In genomic region chr11:100586346-100587101, GRCh38 we compare ENCODE assay signal across 14 cellular contexts.
DNase-seq lines count a peak whose midpoint lies in the region; ATAC-seq and TF ChIP-seq lines count a peak whose summit lies in the region.
"Had no signal": no experiment of that assay in that cellular context is flagged by ENCODE, and none has a peak within 500 bp of the region (broad histone marks: within the 10 kb centered on the region; RNA-seq: fewer than 3 reads in every experiment).

No MANE protein-coding gene starts in this region.

- TF ChIP-seq CTCF in right atrium auricular region (IDR thresholded peaks at IDR 0.05) = no peak
- TF ChIP-seq CTCF in fibroblast of the aortic adventitia (IDR thresholded peaks at IDR 0.05; ENCODE audit: insufficient read depth, low read length) = no peak

- H3K4me3 ChIP-seq in right atrium auricular region (no peak overlapping the region), fibroblast of the aortic adventitia (ENCODE audit: low read depth, low read length) (no peak overlapping the region), aorta (ENCODE audit: low read length in 2 of 2) (no peak overlapping the region)
- H3K4me3 ChIP-seq: A549, GM23338 had no signal

- H3K27me3 ChIP-seq in right atrium auricular region = no peaks in the 10 kb centered on the region
- H3K27me3 ChIP-seq in aorta (ENCODE audit: control insufficient read depth in 1 of 2, insufficient read depth in 2 of 2, low read length in 1 of 2) = peaks cover 0 to 3% of the 10 kb centered on the region in 2 donors

- no peak for DNase-seq in left ventricle myocardium superior
- DNase-seq in right atrium auricular region (ENCODE audit: low spot score) = no peak
- peak; percentile 29 for DNase-seq in fibroblast of the aortic adventitia (ENCODE audit: low read depth)
- DNase-seq in sciatic nerve (ENCODE audit: low spot score) = no peak
- no peak for DNase-seq in aorta
- no peak for DNase-seq in G401 (ENCODE audit: low spot score)
- no peak for DNase-seq in activated CD4-positive, alpha-beta T cell treated with anti-CD3 and anti-CD28 coated beads, Interleukin-2, amount 50 U/mL, for 4 hours
- DNase-seq: BE2C; CD4-positive, alpha-beta memory T cell; DMS79; H7 had no signal

- no peaks in the 10 kb centered on the region for H3K9me3 ChIP-seq in right atrium auricular region
- H3K9me3 ChIP-seq in aorta (ENCODE audit: control insufficient read depth, low read length) = no peaks in the 10 kb centered on the region
- H3K9me3 ChIP-seq: A549, BE2C had no signal

- ATAC-seq in left ventricle myocardium superior = peak; percentile 46
- ATAC-seq in sciatic nerve = peak; percentile 56
- peak; percentile 49 for ATAC-seq in aorta (ENCODE audit: low FRiP score)
- ATAC-seq: A549, GM23338 had no signal

- H3K4me1 ChIP-seq in right atrium auricular region (peaks cover 0 to 11% of the 10 kb centered on the region in 2 donors), aorta (ENCODE audit: control insufficient read depth in 1 of 2, insufficient read depth in 2 of 2, low read length in 2 of 2) (no peaks in the 10 kb centered on the region)
- H3K4me1 ChIP-seq: A549, BE2C had no signal

- H3K27ac ChIP-seq in right atrium auricular region (peak overlapping the region in 1 of 2 donors; percentile 17), aorta (ENCODE audit: low read depth in 1 of 2, low read length in 2 of 2) (no peak overlapping the region)
- H3K27ac ChIP-seq: A549, C4-2B had no signal

- in situ Hi-C loops in G401 (cut with HindIII; ENCODE audit: low sequenced_read_pairs) = no loop called here

- intact Hi-C loops in left ventricle myocardium superior (cut with micrococcal nuclease) = loop anchor here (10.0 kb wide), 1 partner anchor 88 kb away; no protein-coding TSS in a partner anchor
- intact Hi-C loops in sciatic nerve (cut with DNase I) = loop anchor here (5.0 kb wide), 1 partner anchor 1661 kb away; no protein-coding TSS in a partner anchor
- intact Hi-C loops in aorta (cut with DNase I) = loop anchor here in 1 of 2 donors (10.0 kb wide), 1 partner anchor 88 kb away; no protein-coding TSS in a partner anchor

- 53 to 57% methylated on average over 2 of the region's 2 CpGs for WGBS in aorta, 2 donors

- H3K36me3 ChIP-seq in right atrium auricular region (no peaks in the 10 kb centered on the region), aorta (ENCODE audit: control insufficient read depth in 1 of 2, insufficient read depth in 2 of 2, low read length in 1 of 2) (no peaks in the 10 kb centered on the region)
- H3K36me3 ChIP-seq: BE2C had no signal
